1 cellular context compared by ENCODE assay signal in genomic region chr16:50152807-50153647, GRCh38.
TF ChIP-seq lines count a peak whose summit lies in the region.

TENT4B (plus strand) TSS chr16:50153306; CDS start chr16:50153622, 316 bp downstream.

TF ChIP-seq in GM12878, 131 proteins besides CTCF, POLR2A, EP300 and RAD21 (continued from another document):
- TF ChIP-seq ZNF687 (IDR thresholded peaks at IDR 0.05) (peak; percentile 63; the same call in 1 of the 2 replicates), SMAD5 (IDR thresholded peaks at IDR 0.05; ENCODE audit: low read depth) (peak; percentile 51; the same call in 1 of the 2 replicates), SP1 (IDR thresholded peaks at IDR 0.05; ENCODE audit: low read depth, low read length) (peak; percentile 55), NKRF (conservative IDR thresholded peaks at IDR 0.05) (0 out of 2 replicates have a peak, but pooled peaks have one; percentile 20), LARP7 (IDR thresholded peaks at IDR 0.05) (peak; percentile 85), MEF2A (IDR thresholded peaks at IDR 0.05; ENCODE audit: insufficient read depth, low read depth, low read length) (no peak), TCF12 (IDR thresholded peaks at IDR 0.05; ENCODE audit: low read depth, low read length) (peak; percentile 52; the same call in 1 of the 2 replicates), BRCA1 (IDR thresholded peaks at IDR 0.05; ENCODE audit: low read depth, low read length) (no peak), CHD2 (IDR thresholded peaks at IDR 0.05; ENCODE audit: borderline replicate concordance, low read depth, low read length) (no peak), HDAC6 (IDR thresholded peaks at IDR 0.05; ENCODE audit: unreplicated experiment) (no peak), EGR1 (IDR thresholded peaks at IDR 0.05; ENCODE audit: borderline replicate concordance in 1 of 2, low read depth in 2 of 2, low read length in 2 of 2) (peak; percentile 27 to 69; a peak in 2 of 3 replicates), YBX1 (IDR thresholded peaks at IDR 0.05) (no peak), YY1 (IDR thresholded peaks at IDR 0.05; ENCODE audit: low read depth, low read length) (peak; percentile 32; the same call in 1 of the 2 replicates), TCF3 (IDR thresholded peaks at IDR 0.05; ENCODE audit: borderline replicate concordance, insufficient read depth, low read depth, low read length) (peak; percentile 59; the same call in 1 of the 2 replicates), MXI1 (IDR thresholded peaks at IDR 0.05; ENCODE audit: low read depth, low read length) (no peak), PKNOX1 (IDR thresholded peaks at IDR 0.05) (peak; percentile 65), SIN3A (IDR thresholded peaks at IDR 0.05; ENCODE audit: low read depth, low read length) (peak; percentile 64; the same call in 1 of the 2 replicates), BHLHE40 (IDR thresholded peaks at IDR 0.05; ENCODE audit: borderline replicate concordance in 1 of 2, low read depth in 2 of 2, low read length in 1 of 2) (peak in 1 of 2 experiments; percentile 41; a peak in 2 of 4 replicates), RB1 (IDR thresholded peaks at IDR 0.05; ENCODE audit: borderline replicate concordance) (peak; percentile 26; the same call in 1 of the 2 replicates), RCOR1 (conservative IDR thresholded peaks at IDR 0.05; ENCODE audit: low read depth, low read length) (0 out of 2 replicates have a peak, but pooled peaks have one; percentile 14), E4F1 (IDR thresholded peaks at IDR 0.05; ENCODE audit: borderline replicate concordance, partially characterized antibody) (no peak), PAX5 (IDR thresholded peaks at IDR 0.05; ENCODE audit: borderline replicate concordance, low read depth, low read length) (peak; percentile 70; the same call in 1 of the 2 replicates), ELK1 (IDR thresholded peaks at IDR 0.05; ENCODE audit: low read depth, low read length) (0 out of 2 replicates have a peak, but pooled peaks have one; percentile 25), DPF2 (IDR thresholded peaks at IDR 0.05) (peak; percentile 60; the same call in 1 of the 2 replicates), ATF7 (IDR thresholded peaks at IDR 0.05; ENCODE audit: low read depth) (no peak), POU2F2 (IDR thresholded peaks at IDR 0.05; ENCODE audit: borderline replicate concordance, low read depth, low read length) (peak; percentile 53; the same call in 1 of the 3 replicates)
TF ChIP-seq in GM12878: peak in this region for 23.
